In genomic region chr11:112417339-112417738, GRCh38 we compare ENCODE assay signal across 29 cellular contexts.
"Had no signal": no experiment of that assay in that cellular context is flagged by ENCODE, and none has a peak within 500 bp of the region (broad histone marks: within the 10 kb centered on the region; RNA-seq: fewer than 3 reads in every experiment).

No MANE protein-coding gene starts in this region.

- H3K36me3 Mint-ChIP-seq: brain had no signal

- H3K27ac Mint-ChIP-seq: activated B cell treated with CpG ODN at 0.5 μM for 24 hours; activated CD4-positive, alpha-beta memory T cell treated with anti-CD3 and anti-CD28 coated beads, Interleukin-2, amount 10 ng/mL, durations not matched to agents 7 days and 5 days; activated CD4-positive, alpha-beta T cell treated with anti-CD3 and anti-CD28 coated beads, Interleukin-2, amount 10 ng/mL, durations not matched to agents 24 days and 14 days; activated naive CD8-positive, alpha-beta T cell; activated T-cell treated with anti-CD3 and anti-CD28 coated beads, Interleukin-2, amount 50 U/mL, for 24 hours; activated T-cell treated with anti-CD3 and anti-CD28 coated beads, Interleukin-2, amount 50 U/mL, for 72 hours; brain; T-helper 1 cell treated with Interleukin-12 subunit alpha and Interleukin-12 subunit beta and Interleukin-4 antibody, amounts not matched to agents 30 μg/mL and 1 μg/mL, for 36 hours; T-helper 2 cell treated with Interferon-gamma antibody and Interleukin-4, amounts not matched to agents 5 μg/mL and 100 μg/mL, for 36 hours had no signal

- H3K9me3 ChIP-seq: ascending aorta, colonic mucosa had no signal

- H3K4me3 ChIP-seq: ascending aorta, breast epithelium, cardiac muscle cell, colonic mucosa, esophagus squamous epithelium, gastroesophageal sphincter had no signal

- H3K36me3 ChIP-seq: ascending aorta, breast epithelium, cardiac muscle cell, colonic mucosa, esophagus squamous epithelium, gastroesophageal sphincter, WERI-Rb-1 had no signal

- ATAC-seq: activated CD4-positive, CD25-positive, alpha-beta regulatory T cell treated with anti-CD3 and anti-CD28 coated beads, Interleukin-2, amount 50 U/mL, for 24 hours; activated T-cell treated with anti-CD3 and anti-CD28 coated beads, Interleukin-2, amount 50 U/mL, for 72 hours; gastroesophageal sphincter had no signal

- H3K4me1 ChIP-seq: ascending aorta, breast epithelium, colonic mucosa, esophagus squamous epithelium, gastroesophageal sphincter had no signal

- H3K4me1 Mint-ChIP-seq: activated B cell treated with CpG ODN at 0.5 μM for 24 hours, brain had no signal

- H3K4me3 Mint-ChIP-seq: activated B cell treated with CpG ODN at 0.5 μM for 24 hours; activated CD4-positive, alpha-beta memory T cell treated with anti-CD3 and anti-CD28 coated beads, Interleukin-2, amount 10 ng/mL, durations not matched to agents 7 days and 5 days; activated CD4-positive, alpha-beta T cell treated with anti-CD3 and anti-CD28 coated beads, Interleukin-2, amount 10 ng/mL, durations not matched to agents 24 days and 14 days; activated naive CD8-positive, alpha-beta T cell; activated T-cell treated with anti-CD3 and anti-CD28 coated beads, Interleukin-2, amount 50 U/mL, for 24 hours; brain; T-helper 1 cell treated with Interleukin-12 subunit alpha and Interleukin-12 subunit beta and Interleukin-4 antibody, amounts not matched to agents 30 μg/mL and 1 μg/mL, for 36 hours; T-helper 2 cell treated with Interferon-gamma antibody and Interleukin-4, amounts not matched to agents 5 μg/mL and 100 μg/mL, for 36 hours had no signal

- H3K27ac ChIP-seq: ascending aorta, breast epithelium, cardiac muscle cell, colonic mucosa, epithelial cell of prostate, esophagus squamous epithelium, gastroesophageal sphincter, WERI-Rb-1 had no signal

- H3K27me3 ChIP-seq: ascending aorta, breast epithelium, cardiac muscle cell, colonic mucosa, esophagus squamous epithelium, gastroesophageal sphincter had no signal

- DNase-seq: activated B cell treated with CpG ODN at 0.5 μM for 24 hours; activated CD4-positive, alpha-beta memory T cell treated with anti-CD3 and anti-CD28 coated beads, Interleukin-2, amount 10 ng/mL, durations not matched to agents 7 days and 5 days; activated CD4-positive, alpha-beta T cell treated with anti-CD3 and anti-CD28 coated beads, Interleukin-2, amount 10 ng/mL, durations not matched to agents 24 days and 14 days; activated CD8-positive, alpha-beta memory T cell treated with anti-CD3 and anti-CD28 coated beads, Interleukin-2, amount 50 U/mL, for 48 hours; activated effector memory CD4-positive, alpha-beta T cell treated with Interleukin-2 at 50 U/mL for 16 hours; activated gamma-delta T cell treated with Interleukin-2 at 50 U/mL for 16 hours; activated naive CD4-positive, alpha-beta T cell treated with anti-CD3 and anti-CD28 coated beads, Interleukin-2, amount 50 U/mL, for 16 hours; activated naive CD4-positive, alpha-beta T cell treated with Interleukin-2 at 50 U/mL for 16 hours; activated T-cell treated with anti-CD3 and anti-CD28 coated beads for 4 hours; activated T-cell treated with anti-CD3 and anti-CD28 coated beads, Interleukin-2, amount 50 U/mL, for 24 hours; activated T-cell treated with anti-CD3 and anti-CD28 coated beads, Interleukin-2, amount 50 U/mL, for 72 hours; central memory CD4-positive, alpha-beta T cell; cerebellar nuclear complex; colonic mucosa; effector CD8-positive, alpha-beta T cell; esophagus squamous epithelium; foreskin melanocyte; T1000; WERI-Rb-1 had no signal
